ENCODE assay signal across 22 cellular contexts in the genomic region with DNA sequence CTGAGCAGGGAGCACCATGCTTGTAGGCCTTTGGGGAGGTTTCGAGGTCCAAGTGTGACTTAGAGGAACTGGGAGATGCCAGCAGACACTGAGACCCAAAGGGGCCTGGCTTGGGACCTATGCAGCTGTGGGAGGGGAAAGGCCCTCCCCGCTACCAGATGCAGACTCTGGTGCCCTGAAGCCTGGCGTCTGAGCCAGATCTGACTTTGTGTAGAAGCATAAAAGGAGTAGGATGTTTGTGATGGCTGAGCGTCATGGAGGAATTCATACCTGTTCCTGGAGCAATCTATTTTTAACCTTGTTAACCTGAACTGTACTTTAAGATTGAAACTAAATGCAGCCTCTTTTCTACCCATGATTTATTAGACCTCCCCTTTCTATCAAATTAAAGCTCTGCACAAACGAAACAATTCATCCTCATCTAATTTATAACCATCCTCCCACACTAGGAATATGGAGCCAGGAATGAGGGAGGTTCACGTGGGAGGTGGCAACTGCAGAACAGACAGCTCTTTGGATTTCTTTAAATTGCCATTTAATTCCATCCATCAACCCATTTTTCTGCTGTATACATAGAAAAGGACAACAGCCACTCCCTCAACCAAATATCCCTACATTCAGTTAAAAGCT.
"Had no signal": no experiment of that assay in that cellular context is flagged by ENCODE, and none has a peak within 500 bp of the region (broad histone marks: within the 10 kb centered on the region; RNA-seq: fewer than 3 reads in every experiment).

No MANE protein-coding gene starts in this region.

- DNase-seq: activated CD4-positive, alpha-beta memory T cell treated with anti-CD3 and anti-CD28 coated beads, Interleukin-2, amount 10 ng/mL, durations not matched to agents 7 days and 5 days; activated CD4-positive, alpha-beta T cell treated with anti-CD3 and anti-CD28 coated beads for 48 hours; activated effector memory CD4-positive, alpha-beta T cell treated with anti-CD3 and anti-CD28 coated beads, Interleukin-2, amount 50 U/mL, for 16 hours; activated naive CD4-positive, alpha-beta T cell treated with anti-CD3 and anti-CD28 coated beads, Interleukin-2, amount 50 U/mL, for 16 hours; activated T-cell treated with anti-CD3 and anti-CD28 coated beads for 4 hours; aorta; brain microvascular endothelial cell; central memory CD4-positive, alpha-beta T cell; dermis blood vessel endothelial cell; effector memory CD4-positive, alpha-beta T cell; foreskin keratinocyte; left ventricle myocardium superior; mucosa of descending colon; retina; spleen; stimulated activated CD4-positive, alpha-beta T cell treated with anti-CD3 and anti-CD28 coated beads, Interleukin-4, amount 100 ng/mL, for 1 hour; stimulated activated naive CD4-positive, alpha-beta T cell treated with Interleukin-2 at 50 U/mL for 16 hours; T1000; upper lobe of right lung had no signal

- H3K9me3 Mint-ChIP-seq: activated CD4-positive, alpha-beta memory T cell treated with anti-CD3 and anti-CD28 coated beads, Interleukin-2, amount 10 ng/mL, durations not matched to agents 7 days and 5 days; neural crest cell; T-helper 1 cell treated with Interleukin-12 subunit alpha and Interleukin-12 subunit beta and Interleukin-4 antibody, amounts not matched to agents 30 μg/mL and 1 μg/mL, for 36 hours had no signal

- H3K27me3 ChIP-seq: brain microvascular endothelial cell, foreskin keratinocyte, spleen, upper lobe of right lung had no signal

- H3K4me3 Mint-ChIP-seq: activated CD4-positive, alpha-beta memory T cell treated with anti-CD3 and anti-CD28 coated beads, Interleukin-2, amount 10 ng/mL, durations not matched to agents 7 days and 5 days; neural crest cell; T-helper 1 cell treated with Interleukin-12 subunit alpha and Interleukin-12 subunit beta and Interleukin-4 antibody, amounts not matched to agents 30 μg/mL and 1 μg/mL, for 36 hours had no signal

- H3K9me3 ChIP-seq: mucosa of descending colon, spleen, thoracic aorta, upper lobe of right lung had no signal

- H3K36me3 ChIP-seq: brain microvascular endothelial cell, spleen, thoracic aorta, upper lobe of right lung had no signal

- H3K4me1 Mint-ChIP-seq: activated CD4-positive, alpha-beta memory T cell treated with anti-CD3 and anti-CD28 coated beads, Interleukin-2, amount 10 ng/mL, durations not matched to agents 7 days and 5 days had no signal

- H3K4me1 ChIP-seq: foreskin keratinocyte, spleen, upper lobe of right lung had no signal

- H3K27ac Mint-ChIP-seq: activated CD4-positive, alpha-beta memory T cell treated with anti-CD3 and anti-CD28 coated beads, Interleukin-2, amount 10 ng/mL, durations not matched to agents 7 days and 5 days; T-helper 1 cell treated with Interleukin-12 subunit alpha and Interleukin-12 subunit beta and Interleukin-4 antibody, amounts not matched to agents 30 μg/mL and 1 μg/mL, for 36 hours had no signal

- H3K4me3 ChIP-seq: mucosa of descending colon, spleen, thoracic aorta, upper lobe of right lung had no signal

- ATAC-seq: foreskin keratinocyte, left ventricle myocardium superior, mucosa of descending colon had no signal

- H3K27ac ChIP-seq: brain microvascular endothelial cell, foreskin keratinocyte, spleen, thoracic aorta, upper lobe of right lung had no signal
